ENCODE assay signal across 34 cellular contexts in the genomic region with DNA sequence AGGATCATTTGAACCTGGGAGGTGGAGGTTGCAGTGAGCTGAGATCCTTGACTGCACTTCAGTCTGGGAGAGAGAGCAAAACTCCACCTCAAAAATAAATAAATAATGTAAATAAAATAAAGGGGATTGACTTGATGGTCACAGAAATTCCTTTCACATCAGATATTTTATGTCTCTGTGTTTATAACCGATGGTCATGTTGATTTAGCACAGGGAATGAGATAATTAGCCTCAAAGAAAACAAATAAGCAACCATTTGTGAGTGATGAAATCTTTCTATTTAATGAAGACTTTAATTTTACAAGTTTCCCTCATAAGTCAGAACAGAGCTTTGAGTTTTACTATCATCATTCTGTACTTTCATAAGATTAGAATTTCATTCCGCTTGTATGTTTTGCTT.
"Had no signal": no experiment of that assay in that cellular context is flagged by ENCODE, and none has a peak within 500 bp of the region (broad histone marks: within the 10 kb centered on the region; RNA-seq: fewer than 3 reads in every experiment).

No MANE protein-coding gene starts in this region.

- H3K36me3 ChIP-seq: MG63 had no signal

- H3K27me3 ChIP-seq: MG63 had no signal

- DNase-seq: Karpas-422, Kasumi-1, MG63, MM.1S, MV-4-11, NCI-H1048, NCI-H1092, NCI-H1092 treated with DMSO at 0.1 percent for 48 hours, NCI-H1105, NCI-H1105 treated with DMSO at 0.1 percent for 48 hours, NCI-H1417, NCI-H1417 treated with DMSO at 0.1 percent for 48 hours, NCI-H1436, NCI-H1436 treated with DMSO at 0.1 percent for 48 hours, NCI-H146, NCI-H1694, NCI-H1694 treated with DMSO at 0.1 percent for 48 hours, NCI-H187, NCI-H187 treated with DMSO at 0.1 percent for 48 hours, NCI-H1930, NCI-H2029, NCI-H2029 treated with DMSO at 0.1 percent for 48 hours, NCI-H2081, NCI-H2081 treated with DMSO at 0.1 percent for 48 hours, NCI-H2107, NCI-H2171, NCI-H2171 treated with DMSO at 0.1 percent for 48 hours, NCI-H2227 treated with DMSO at 0.1 percent for 48 hours, NCI-H226, NCI-H345, NCI-H446, NCI-H446 treated with DMSO at 0.1 percent for 48 hours, NCI-H510A, NCI-H510A treated with DMSO at 0.1 percent for 48 hours had no signal

- H3K4me3 ChIP-seq: MG63 had no signal

- H3K9me3 ChIP-seq: MG63 had no signal
